ENCODE assay signal across 13 cellular contexts in genomic region chr16:9966569-9967157, GRCh38.
A peak's percentile ranks its signal among the peaks of the same experiment; 100 is the strongest.
DNase-seq lines count a peak whose midpoint lies in the region; ATAC-seq and TF ChIP-seq lines count a peak whose summit lies in the region.
"Had no signal": no experiment of that assay in that cellular context is flagged by ENCODE, and none has a peak within 500 bp of the region (broad histone marks: within the 10 kb centered on the region; RNA-seq: fewer than 3 reads in every experiment).

No MANE protein-coding gene starts in this region.

- peaks cover 5% of the 10 kb centered on the region for H3K27me3 Mint-ChIP-seq in mesothelial cell of epicardium (ENCODE audit: low read depth)

- 70 to 89% (median 82%) methylated on average over 9 of the region's 9 CpGs for WGBS in adrenal gland, 4 donors

- no peak for TF ChIP-seq POLR2A in adrenal gland (IDR thresholded peaks at IDR 0.05)

- H3K4me1 ChIP-seq in BE2C, result no peaks in the 10 kb centered on the region
- no peaks in the 10 kb centered on the region for H3K4me1 ChIP-seq in adrenal gland (replicated peaks in 1 of 2)

- no peaks in the 10 kb centered on the region for H3K36me3 Mint-ChIP-seq in mesothelial cell of epicardium

- no peaks in the 10 kb centered on the region for H3K27me3 ChIP-seq in BE2C
- no peaks in the 10 kb centered on the region for H3K27me3 ChIP-seq in adrenal gland

- no peak overlapping the region for H3K4me3 Mint-ChIP-seq in mesothelial cell of epicardium
- H3K4me3 Mint-ChIP-seq: activated T-helper 1 cell treated with anti-CD3 and anti-CD28 coated beads, Interleukin-12 subunit alpha, Interleukin-12 subunit beta, Interleukin-2, Interleukin-4 antibody, amounts not matched to agents 30 ng/mL and 10 ng/mL and 1 ng/mL, durations not matched to agents 14 hours and 24 hours and 36 hours had no signal

- H3K36me3 ChIP-seq in BE2C, result no peaks in the 10 kb centered on the region
- no peaks in the 10 kb centered on the region for H3K36me3 ChIP-seq in adrenal gland (replicated peaks in 1 of 2)

- peaks cover 4% of the 10 kb centered on the region for H3K9me3 Mint-ChIP-seq in mesothelial cell of epicardium

- no peak overlapping the region for H3K27ac Mint-ChIP-seq in mesothelial cell of epicardium
- H3K27ac Mint-ChIP-seq: activated T-helper 1 cell treated with anti-CD3 and anti-CD28 coated beads, Interleukin-12 subunit alpha, Interleukin-12 subunit beta, Interleukin-2, Interleukin-4 antibody, amounts not matched to agents 30 ng/mL and 10 ng/mL and 1 ng/mL, durations not matched to agents 14 hours and 24 hours and 36 hours had no signal

- DNase-seq in NK-92 treated with Interleukin-12 subunit alpha and Interleukin-12 subunit beta, amount 100 ng/mL, for 24 hours (lab: John Stamatoyannopoulos, UW), result peak; percentile 22
- DNase-seq in NK-92 (lab: John Stamatoyannopoulos, UW; ENCODE audit: unreplicated experiment) (no peak), M059J (ENCODE audit: low read depth) (peak; percentile 91), kidney tubule cell (ENCODE audit: low spot score) (peak; percentile 88), BE2C (no peak), adrenal gland (no peak), mesothelial cell of epicardium (ENCODE audit: low spot score in 2 of 2, unreplicated experiment in 2 of 2) (no peak)
- DNase-seq: effector memory CD4-positive, alpha-beta T cell; islet precursor cell; NCI-H1694; occipital lobe had no signal

- H3K4me3 ChIP-seq in BE2C (ENCODE audit: low read depth, low read length) (no peak overlapping the region), adrenal gland (no peak overlapping the region)

- no peaks in the 10 kb centered on the region for H3K4me1 Mint-ChIP-seq in mesothelial cell of epicardium

- TF ChIP-seq CTCF in BE2C (IDR thresholded peaks at IDR 0.05; ENCODE audit: low read depth, low read length) (no peak), adrenal gland (IDR thresholded peaks at IDR 0.05) (no peak), mesothelial cell of epicardium (IDR thresholded peaks at IDR 0.05; ENCODE audit: unreplicated experiment) (no peak)

- ATAC-seq in GM21423 (IDR thresholded peaks at IDR 0.05; ENCODE audit: unreplicated experiment), result peak; percentile 77

- intact Hi-C loops in adrenal gland (cut with DNase I), result no loop called here

- H3K9me3 ChIP-seq in BE2C (no peaks in the 10 kb centered on the region; the same call in 1 of the 2 replicates), adrenal gland (replicated peaks in 1 of 3) (no peaks in the 10 kb centered on the region)

- no peak overlapping the region for H3K27ac ChIP-seq in adrenal gland

Comparison
In these comparisons a context has a peak if more than half of its experiments do, and no peak if none do; other contexts are left out.
1. DNase-seq: peak in NK-92 treated with Interleukin-12 subunit alpha and Interleukin-12 subunit beta, amount 100 ng/mL, for 24 hours (single experiment), M059J (single experiment) and kidney tubule cell (single experiment); none in NK-92 (single experiment), BE2C (single experiment), adrenal gland (0 of 7) and mesothelial cell of epicardium (0 of 2).